7 cellular contexts compared by ENCODE assay signal in genomic region chr3:127588675-127589577, GRCh38. TPM values are rescaled to one million over a fixed set of nuclear protein-coding genes. Genes with fewer than 3 reads are reported as not detected.
DNase-seq lines count a peak whose midpoint lies in the region; ATAC-seq, FAIRE-seq and TF ChIP-seq lines count a peak whose summit lies in the region.

No MANE protein-coding gene starts in this region.

- H3K9me3 ChIP-seq in mucosa of descending colon = no peaks in the 10 kb centered on the region

- TF ChIP-seq CTCF in cardiac fibroblast (IDR thresholded peaks at IDR 0.05; ENCODE audit: low read depth, low read length) = no peak
- no peak for TF ChIP-seq CTCF in mucosa of descending colon (IDR thresholded peaks at IDR 0.05)

- no peak for ATAC-seq in mucosa of descending colon
- ATAC-seq in GM18858 (IDR thresholded peaks at IDR 0.05; ENCODE audit: unreplicated experiment) = no peak
- ATAC-seq in HG03378 (IDR thresholded peaks at IDR 0.05; ENCODE audit: unreplicated experiment) = no peak

- intact Hi-C loops in mucosa of descending colon (cut with DNase I, micrococcal nuclease) = no loop called here

- no peaks in the 10 kb centered on the region for H3K36me3 ChIP-seq in mucosa of descending colon (ENCODE audit: low read depth)

- H3K4me3 ChIP-seq in cardiac fibroblast (replicated peaks in 1 of 2; ENCODE audit: low read depth in 2 of 2, low read length in 2 of 2) = peak overlapping the region; percentile 87 to 90
- peak overlapping the region; percentile 91 for H3K4me3 ChIP-seq in mucosa of descending colon

- no peak for DNase-seq in GM18507 (ENCODE audit: extremely low spot score, insufficient read length, low read depth)
- DNase-seq in OCI-M1 (lab: John Stamatoyannopoulos, UW) = peak; percentile 44
- DNase-seq in cardiac fibroblast (ENCODE audit: low read depth in 2 of 2) = peak; percentile 65 to 72
- DNase-seq in mucosa of descending colon = no peak
- no peak for DNase-seq in activated gamma-delta T cell treated with Interleukin-2 at 50 U/mL for 16 hours

- peak; percentile 68 for FAIRE-seq in GM18507 (lab: Jason Lieb, UNC)

- H3K4me1 ChIP-seq in mucosa of descending colon (ENCODE audit: low read depth) = peaks cover 22% of the 10 kb centered on the region

RNA-seq across cellular contexts. Expression of gene TPRA1, which starts 1.6 kb away (rescaled TPM):
- total RNA-seq in mucosa of descending colon = 10 to 100 TPM; 24.2 to 37.0 (median 29.3) TPM

RNA-seq across cellular contexts. Expression of gene MCM2, which starts 9.3 kb away (rescaled TPM):
- 10 to 100 TPM in 2 of 3 donors, 1 to 10 TPM in 1; 5.2 to 23.1 (median 10.3) TPM for total RNA-seq in mucosa of descending colon

RNA-seq across cellular contexts. Expression of gene PODXL2, which starts 40.1 kb away (rescaled TPM):
- total RNA-seq in mucosa of descending colon = 10 to 100 TPM in 2 of 3 donors, 1 to 10 TPM in 1; 5.4 to 18.5 (median 16.2) TPM

Comparison
In these comparisons a context has a peak if more than half of its experiments do, and no peak if none do; other contexts are left out.
1. DNase-seq: peak in OCI-M1 (single experiment) and cardiac fibroblast (2 of 2); none in GM18507 (single experiment), mucosa of descending colon (0 of 3) and activated gamma-delta T cell treated with Interleukin-2 at 50 U/mL for 16 hours (single experiment).